In the genomic region with DNA sequence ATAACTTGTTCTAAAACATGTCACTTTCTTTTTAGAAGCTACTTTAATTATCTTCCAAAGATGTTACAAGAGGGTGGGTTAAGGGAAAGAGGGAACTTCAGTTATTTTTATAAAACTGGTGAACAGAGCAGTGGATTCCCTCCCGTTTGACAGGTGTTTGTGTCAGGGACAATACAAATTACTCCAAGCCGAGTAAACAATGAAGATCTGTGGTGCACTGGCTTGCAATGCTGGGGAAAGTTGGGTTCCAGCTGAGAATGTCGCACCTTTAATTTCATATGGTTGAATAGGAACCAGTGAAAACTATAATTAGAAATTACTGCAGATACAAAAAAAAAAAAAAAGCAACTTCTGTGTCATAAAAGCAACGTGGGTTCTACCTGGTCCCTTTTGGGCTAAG, we compare ENCODE assay signal across 14 cellular contexts.
A peak's percentile ranks its signal among the peaks of the same experiment; 100 is the strongest.
DNase-seq lines count a peak whose midpoint lies in the region; TF ChIP-seq lines count a peak whose summit lies in the region.
"Had no signal": no experiment of that assay in that cellular context is flagged by ENCODE, and none has a peak within 500 bp of the region (broad histone marks: within the 10 kb centered on the region; RNA-seq: fewer than 3 reads in every experiment).

No MANE protein-coding gene starts in this region.

- DNase-seq in NCI-H748 (lab: John Stamatoyannopoulos, UW; ENCODE audit: unreplicated experiment) (peak; percentile 1), NCI-H748 treated with DMSO at 0.1 percent for 48 hours (lab: John Stamatoyannopoulos, UW) (no peak), H7 (peak; percentile 2), cerebellum (ENCODE audit: low spot score) (peak; percentile 58), CD14-positive monocyte (ENCODE audit: low spot score) (no peak), NCI-H510A treated with DMSO at 0.1 percent for 48 hours (lab: John Stamatoyannopoulos, UW) (no peak), GM20000 (ENCODE audit: low spot score) (no peak)
- DNase-seq: Caco-2; CD4-positive, alpha-beta memory T cell; GOT3; IMR-90 had no signal

- H3K9me3 Mint-ChIP-seq in CD14-positive monocyte: peaks cover 0 to 3% (median 2%) of the 10 kb centered on the region in 7 donors

- H3K4me3 Mint-ChIP-seq in CD14-positive monocyte: no peak overlapping the region
- H3K4me3 Mint-ChIP-seq: B cell; CD4-positive, alpha-beta memory T cell had no signal

- H3K4me1 Mint-ChIP-seq in CD14-positive monocyte: no peaks in the 10 kb centered on the region
- H3K4me1 Mint-ChIP-seq: B cell; CD4-positive, alpha-beta memory T cell had no signal

- no peak overlapping the region for H3K27ac Mint-ChIP-seq in CD14-positive monocyte
- H3K27ac Mint-ChIP-seq: B cell; CD4-positive, alpha-beta memory T cell had no signal

- no peaks in the 10 kb centered on the region for H3K36me3 ChIP-seq in H7 (replicated peaks; ENCODE audit: control insufficient read depth, insufficient read depth, low read length)
- H3K36me3 ChIP-seq: HAP-1 had no signal

- H3K27me3 ChIP-seq in H7 (ENCODE audit: control insufficient read depth, insufficient read depth, low read length): no peaks in the 10 kb centered on the region

- intact Hi-C loops in CD14-positive monocyte (cut with micrococcal nuclease): no loop called here

- TF ChIP-seq CTCF in CD14-positive monocyte (IDR thresholded peaks at IDR 0.05) (no peak), GM20000 (IDR thresholded peaks at IDR 0.05; ENCODE audit: extremely low read depth, missing control alignments) (no peak)

- H3K36me3 Mint-ChIP-seq in CD14-positive monocyte: no peaks in the 10 kb centered on the region
- H3K36me3 Mint-ChIP-seq: CD4-positive, alpha-beta memory T cell had no signal

- H3K4me3 ChIP-seq in H7 (ENCODE audit: insufficient read depth, low read depth, low read length): no peak overlapping the region
- H3K4me3 ChIP-seq: GM12878, HAP-1 had no signal

- H3K27me3 Mint-ChIP-seq in CD14-positive monocyte (ENCODE audit: low read depth in 3 of 3): no peaks in the 10 kb centered on the region

Comparison
In these comparisons a context has a peak if more than half of its experiments do, and no peak if none do; other contexts are left out.
1. DNase-seq: peak in NCI-H748 (single experiment), H7 (single experiment) and cerebellum (single experiment); none in NCI-H748 treated with DMSO at 0.1 percent for 48 hours (single experiment), CD14-positive monocyte (single experiment), NCI-H510A treated with DMSO at 0.1 percent for 48 hours (single experiment) and GM20000 (single experiment).